In the genomic region with DNA sequence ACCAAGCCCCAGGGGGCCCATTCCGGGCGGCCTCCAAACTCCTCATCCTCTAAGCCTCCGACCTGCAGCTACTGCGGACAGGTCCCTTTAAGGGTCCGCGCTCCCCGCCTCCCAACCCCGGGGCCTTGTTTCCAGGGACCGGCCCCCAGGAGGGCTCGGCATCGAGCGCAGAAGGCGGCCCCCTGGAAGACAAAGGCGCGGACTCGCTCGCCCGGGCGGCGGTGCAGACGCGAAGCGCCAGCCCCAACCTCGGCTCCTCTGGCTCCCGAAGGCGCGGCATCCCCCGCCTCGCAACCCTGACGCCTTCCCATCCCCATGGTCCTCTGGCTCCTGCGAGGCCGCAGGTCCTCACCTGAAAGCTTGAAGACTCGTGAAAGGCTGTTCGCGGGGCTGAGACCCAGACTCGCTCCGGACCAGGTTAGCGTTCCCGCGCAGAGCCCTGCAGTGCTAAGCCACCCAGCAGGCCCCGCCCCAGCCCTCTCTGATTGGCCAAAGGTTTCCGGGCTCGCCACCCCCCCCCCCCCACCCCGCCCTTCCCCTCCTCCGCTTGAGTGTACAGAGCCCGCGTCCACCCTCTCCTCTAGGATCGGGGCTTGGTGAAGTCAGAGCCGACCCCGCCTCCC, we compare ENCODE assay signal across 8 cellular contexts. TPM values are rescaled to one million over a fixed set of nuclear protein-coding genes. Genes with fewer than 3 reads are reported as not detected.
DNase-seq lines count a peak whose midpoint lies in the region; ATAC-seq and TF ChIP-seq lines count a peak whose summit lies in the region.

A gene (minus strand): TSS at position 426 of the 623 bp plus-strand sequence.

- H3K4me1 Mint-ChIP-seq in activated naive CD8-positive, alpha-beta T cell treated with anti-CD3 and anti-CD28 coated beads, Interleukin-2, amount 50 U/mL, for 24 hours: peaks cover 9% of the 10 kb centered on the region

- H3K9me3 ChIP-seq in cardiac muscle cell (ENCODE audit: low read depth) (no peaks in the 10 kb centered on the region), trophoblast cell (ENCODE audit: insufficient read depth, low read depth, low read length) (no peaks in the 10 kb centered on the region), thymus (ENCODE audit: control insufficient read depth) (no peaks in the 10 kb centered on the region)

- H3K27ac ChIP-seq in cardiac muscle cell (no peak within 1 kb of the TSS), trophoblast cell (ENCODE audit: low read depth, low read length) (no peak within 1 kb of the TSS), thymus (ENCODE audit: low read depth) (no peak within 1 kb of the TSS)

- H3K4me2 ChIP-seq in trophoblast cell (ENCODE audit: low read length): peak within 1 kb of the TSS; percentile 80

- WGBS in trophoblast cell (ENCODE audit: extremely low coverage, insufficient coverage, insufficient read length): no CpG with 5 or more reads among the region's 50 CpGs
- WGBS in thymus: 2% methylated on average over 46 of the region's 50 CpGs

- no peak within 1 kb of the TSS for H2BK5ac ChIP-seq in trophoblast cell (ENCODE audit: low read depth, low read length, poor library complexity)

- peak within 1 kb of the TSS; percentile 74 for H3K4me3 Mint-ChIP-seq in activated naive CD8-positive, alpha-beta T cell treated with anti-CD3 and anti-CD28 coated beads, Interleukin-2, amount 50 U/mL, for 24 hours

- H3K4ac ChIP-seq in trophoblast cell (ENCODE audit: low read depth, low read length): no peak within 1 kb of the TSS

- no peak for TF ChIP-seq CTCF in cardiac muscle cell (IDR thresholded peaks at IDR 0.05; ENCODE audit: low read depth, low read length)

- H3K27me3 Mint-ChIP-seq in activated naive CD8-positive, alpha-beta T cell treated with anti-CD3 and anti-CD28 coated beads, Interleukin-2, amount 50 U/mL, for 24 hours: peaks cover 34% of the 10 kb centered on the region

- H4K8ac ChIP-seq in trophoblast cell (ENCODE audit: low read depth, low read length): no peak within 1 kb of the TSS

- no peak within 1 kb of the TSS for H2BK120ac ChIP-seq in trophoblast cell (ENCODE audit: insufficient read depth, low read length, poor library complexity)

- H2AFZ ChIP-seq in trophoblast cell (ENCODE audit: insufficient read depth, low read length, poor library complexity): no peak within 1 kb of the TSS

- no peak within 1 kb of the TSS for H3K18ac ChIP-seq in trophoblast cell (ENCODE audit: low read length)

- H3K9me3 Mint-ChIP-seq in activated naive CD8-positive, alpha-beta T cell treated with anti-CD3 and anti-CD28 coated beads, Interleukin-2, amount 50 U/mL, for 24 hours: no peaks in the 10 kb centered on the region

- H2BK12ac ChIP-seq in trophoblast cell (ENCODE audit: low read length): no peak within 1 kb of the TSS

- H4K12ac ChIP-seq in trophoblast cell (ENCODE audit: low read depth, low read length): no peak within 1 kb of the TSS

- no peak within 1 kb of the TSS for H3K14ac ChIP-seq in trophoblast cell (ENCODE audit: low read length)

- H3K4me3 ChIP-seq in cardiac muscle cell (peak within 1 kb of the TSS; percentile 17), trophoblast cell (ENCODE audit: low read depth, low read length) (peak within 1 kb of the TSS; percentile 60), thymus (ENCODE audit: low read length) (peak within 1 kb of the TSS; percentile 46)

- H3K79me1 ChIP-seq in trophoblast cell (ENCODE audit: low read length): no peaks in the 10 kb centered on the region

- no peak within 1 kb of the TSS for H3K9ac ChIP-seq in trophoblast cell (ENCODE audit: low read length)

- ATAC-seq in GM21367 (IDR thresholded peaks at IDR 0.05; ENCODE audit: unreplicated experiment) (peak; percentile 96), SK-N-SH treated with all-trans-retinoic acid at 6 μM for 48 hours (peak; percentile 95)
- ATAC-seq in activated naive CD8-positive, alpha-beta T cell treated with anti-CD3 and anti-CD28 coated beads, Interleukin-2, amount 50 U/mL, for 24 hours: peak; percentile 92

- DNase-seq in Ammon's horn (ENCODE audit: low spot score) (peak; percentile 56), Kasumi-1 (lab: John Stamatoyannopoulos, UW) (peak; percentile 23 to 43), cardiac muscle cell (ENCODE audit: low read depth in 1 of 2, low spot score in 1 of 2) (peak; percentile 48 to 75), trophoblast cell (peak; percentile 3 to 27)
- peak; percentile 50 for DNase-seq in activated naive CD8-positive, alpha-beta T cell treated with anti-CD3 and anti-CD28 coated beads, Interleukin-2, amount 50 U/mL, for 24 hours

- H2AK5ac ChIP-seq in trophoblast cell (ENCODE audit: low read length): no peak within 1 kb of the TSS

- H3K23ac ChIP-seq in trophoblast cell (ENCODE audit: low read length): no peak within 1 kb of the TSS

- H3K36me3 ChIP-seq in cardiac muscle cell: no peaks in the 10 kb centered on the region
- H3K36me3 ChIP-seq in trophoblast cell (ENCODE audit: control insufficient read depth in 1 of 2, insufficient read depth in 2 of 2, low read length in 2 of 2): no peaks in the 10 kb centered on the region
- H3K36me3 ChIP-seq in thymus (ENCODE audit: control insufficient read depth, insufficient read depth): no peaks in the 10 kb centered on the region

- no peaks in the 10 kb centered on the region for H3K79me2 ChIP-seq in trophoblast cell (ENCODE audit: control insufficient read depth, insufficient read depth, low read length, poor library complexity)

- H3K27me3 ChIP-seq in cardiac muscle cell: no peaks in the 10 kb centered on the region
- no peaks in the 10 kb centered on the region for H3K27me3 ChIP-seq in trophoblast cell (ENCODE audit: insufficient read depth, low read length)
- H3K27me3 ChIP-seq in thymus (ENCODE audit: control insufficient read depth, insufficient read depth): no peaks in the 10 kb centered on the region

- H3K27ac Mint-ChIP-seq in activated naive CD8-positive, alpha-beta T cell treated with anti-CD3 and anti-CD28 coated beads, Interleukin-2, amount 50 U/mL, for 24 hours: no peak within 1 kb of the TSS

- no peak within 1 kb of the TSS for H4K91ac ChIP-seq in trophoblast cell (ENCODE audit: low read depth, low read length)

- no peaks in the 10 kb centered on the region for H3K4me1 ChIP-seq in cardiac muscle cell (ENCODE audit: low read depth)
- H3K4me1 ChIP-seq in trophoblast cell (ENCODE audit: control insufficient read depth in 1 of 2, insufficient read depth in 2 of 2, low read length in 2 of 2): no peaks in the 10 kb centered on the region
- H3K4me1 ChIP-seq in thymus (ENCODE audit: control insufficient read depth, insufficient read depth, low read length): no peaks in the 10 kb centered on the region

- H3K36me3 Mint-ChIP-seq in activated naive CD8-positive, alpha-beta T cell treated with anti-CD3 and anti-CD28 coated beads, Interleukin-2, amount 50 U/mL, for 24 hours (ENCODE audit: low read depth): no peaks in the 10 kb centered on the region

TF ChIP-seq in SK-N-SH treated with all-trans-retinoic acid at 6 μM for 48 hours, 23 proteins besides CTCF, POLR2A, EP300 and RAD21 (continues in another document):
- TF ChIP-seq ESRRG (CRISPR knock-in tag; IDR thresholded peaks at IDR 0.05) (no peak), ZNF8 (CRISPR knock-in tag; IDR thresholded peaks at IDR 0.05) (no peak), ZNF70 (CRISPR knock-in tag; IDR thresholded peaks at IDR 0.05) (no peak), GLIS3 (CRISPR knock-in tag; IDR thresholded peaks at IDR 0.05) (no peak), ZC3H10 (CRISPR knock-in tag; IDR thresholded peaks at IDR 0.05) (no peak), ARNTL (CRISPR knock-in tag; IDR thresholded peaks at IDR 0.05; ENCODE audit: borderline replicate concordance, low read depth) (no peak), ZNF565 (CRISPR knock-in tag; conservative IDR thresholded peaks at IDR 0.05; ENCODE audit: low read depth) (no peak)
- TF ChIP-seq, protein P1, sequence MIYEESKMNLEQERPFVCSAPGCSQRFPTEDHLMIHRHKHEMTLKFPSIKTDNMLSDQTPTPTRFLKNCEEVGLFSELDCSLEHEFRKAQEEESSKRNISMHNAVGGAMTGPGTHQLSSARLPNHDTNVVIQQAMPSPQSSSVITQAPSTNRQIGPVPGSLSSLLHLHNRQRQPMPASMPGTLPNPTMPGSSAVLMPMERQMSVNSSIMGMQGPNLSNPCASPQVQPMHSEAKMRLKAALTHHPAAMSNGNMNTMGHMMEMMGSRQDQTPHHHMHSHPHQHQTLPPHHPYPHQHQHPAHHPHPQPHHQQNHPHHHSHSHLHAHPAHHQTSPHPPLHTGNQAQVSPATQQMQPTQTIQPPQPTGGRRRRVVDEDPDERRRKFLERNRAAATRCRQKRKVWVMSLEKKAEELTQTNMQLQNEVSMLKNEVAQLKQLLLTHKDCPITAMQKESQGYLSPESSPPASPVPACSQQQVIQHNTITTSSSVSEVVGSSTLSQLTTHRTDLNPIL (CRISPR knock-in tag; IDR thresholded peaks at IDR 0.05; ENCODE audit: low read depth): no peak
- TF ChIP-seq, protein P2, sequence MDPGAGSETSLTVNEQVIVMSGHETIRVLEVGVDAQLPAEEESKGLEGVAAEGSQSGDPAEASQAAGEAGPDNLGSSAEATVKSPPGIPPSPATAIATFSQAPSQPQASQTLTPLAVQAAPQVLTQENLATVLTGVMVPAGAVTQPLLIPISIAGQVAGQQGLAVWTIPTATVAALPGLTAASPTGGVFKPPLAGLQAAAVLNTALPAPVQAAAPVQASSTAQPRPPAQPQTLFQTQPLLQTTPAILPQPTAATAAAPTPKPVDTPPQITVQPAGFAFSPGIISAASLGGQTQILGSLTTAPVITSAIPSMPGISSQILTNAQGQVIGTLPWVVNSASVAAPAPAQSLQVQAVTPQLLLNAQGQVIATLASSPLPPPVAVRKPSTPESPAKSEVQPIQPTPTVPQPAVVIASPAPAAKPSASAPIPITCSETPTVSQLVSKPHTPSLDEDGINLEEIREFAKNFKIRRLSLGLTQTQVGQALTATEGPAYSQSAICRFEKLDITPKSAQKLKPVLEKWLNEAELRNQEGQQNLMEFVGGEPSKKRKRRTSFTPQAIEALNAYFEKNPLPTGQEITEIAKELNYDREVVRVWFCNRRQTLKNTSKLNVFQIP (CRISPR knock-in tag; IDR thresholded peaks at IDR 0.05; ENCODE audit: borderline replicate concordance, low read depth): no peak

RNA-seq across cellular contexts. Expression of the gene that starts here (rescaled TPM):
- total RNA-seq in cardiac muscle cell: 3.8 and 13.2 TPM in 2 replicates
- 36.7 and 72.9 TPM in 2 replicates for polyA plus RNA-seq in cardiac muscle cell
- 5.5 and 6.2 TPM in 2 replicates for polyA plus RNA-seq in trophoblast cell (2013)
- polyA plus RNA-seq in thymus: 1.3 TPM

Comparison
In these comparisons a context has a peak if more than half of its experiments do, and no peak if none do; other contexts are left out.
1. RNA of the gene that starts here (polyA plus RNA-seq): 36.7 to 72.9 TPM in cardiac muscle cell; 1.3 TPM in thymus (single experiment); every median in the first group is over 10 times any median in the second.
2. Peak in every context shown above with its lines, with median percentiles within 50 percentile points of each other: DNase-seq, ATAC-seq and H3K4me3 ChIP-seq.